21 cellular contexts compared by ENCODE assay signal in the genomic region with DNA sequence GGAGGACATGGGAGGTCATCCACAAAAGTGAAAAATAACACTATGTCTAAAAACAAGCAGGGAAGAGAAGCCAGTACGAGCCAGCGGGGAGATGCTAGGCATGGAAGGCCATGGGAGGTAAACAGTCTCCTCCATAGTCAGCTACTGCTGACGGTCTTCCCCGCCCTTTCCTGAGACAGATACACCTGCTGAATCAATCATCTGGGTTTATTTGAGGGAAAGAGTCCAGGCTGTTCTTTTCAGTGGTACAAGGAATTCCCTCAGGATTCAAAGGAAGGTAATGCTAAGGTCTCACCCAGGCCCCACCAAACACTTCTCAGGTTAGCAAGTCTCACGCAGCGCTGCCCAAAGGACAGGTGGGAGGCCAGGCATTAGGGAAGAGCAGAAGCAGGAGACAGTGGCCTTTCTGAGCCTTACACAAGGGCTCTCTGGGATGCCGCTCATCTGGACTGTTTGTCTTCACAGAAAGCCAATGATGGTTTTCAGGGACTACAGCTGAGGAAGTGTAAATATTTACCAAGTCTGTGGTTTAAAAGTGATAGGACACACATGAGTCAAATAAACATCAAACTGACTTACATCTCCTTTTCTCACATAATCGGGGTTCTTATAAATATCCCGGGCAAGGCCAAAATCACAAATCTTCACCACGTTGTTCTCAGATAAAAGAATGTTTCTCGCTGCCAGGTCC.
DNase-seq lines count a peak whose midpoint lies in the region; ATAC-seq and TF ChIP-seq lines count a peak whose summit lies in the region.
"Had no signal": no experiment of that assay in that cellular context is flagged by ENCODE, and none has a peak within 500 bp of the region (broad histone marks: within the 10 kb centered on the region; RNA-seq: fewer than 3 reads in every experiment).

No MANE protein-coding gene starts in this region.

- intact Hi-C loops in lower lobe of right lung (cut with DNase I): no loop called here

- peak overlapping the region; percentile 3; the same call in 1 of the 2 replicates for H3K4me2 ChIP-seq in BLaER1

- H3K4me1 ChIP-seq in BLaER1 (peaks cover 82% of the 10 kb centered on the region), lower lobe of right lung (peaks cover 18% of the 10 kb centered on the region)

- no peaks in the 10 kb centered on the region for H3K27me3 ChIP-seq in BLaER1
- H3K27me3 ChIP-seq in lower lobe of right lung (ENCODE audit: low read depth): no peaks in the 10 kb centered on the region
- H3K27me3 ChIP-seq: testis had no signal

- H3K9ac ChIP-seq in BLaER1: no peak overlapping the region

- no peak for TF ChIP-seq CTCF in lower lobe of right lung (IDR thresholded peaks at IDR 0.05)

- no peaks in the 10 kb centered on the region for H4K20me1 ChIP-seq in BLaER1

- peaks cover 21% of the 10 kb centered on the region for H3K36me3 ChIP-seq in BLaER1
- no peaks in the 10 kb centered on the region for H3K36me3 ChIP-seq in lower lobe of right lung

- H3K27ac ChIP-seq in BLaER1 (no peak overlapping the region), lower lobe of right lung (no peak overlapping the region)
- H3K27ac ChIP-seq: testis had no signal

- H3K9me3 ChIP-seq in BLaER1 (no peaks in the 10 kb centered on the region), lower lobe of right lung (no peaks in the 10 kb centered on the region)
- H3K9me3 ChIP-seq: testis had no signal

- H3K4me3 ChIP-seq in BLaER1: no peak overlapping the region
- no peak overlapping the region for H3K4me3 ChIP-seq in lower lobe of right lung
- H3K4me3 ChIP-seq: testis had no signal

- DNase-seq in HCEC 1CT (peak; percentile 43), NCI-H510A treated with DMSO at 0.1 percent for 48 hours (lab: John Stamatoyannopoulos, UW) (peak; percentile 81), fibroblast of gingiva (ENCODE audit: low read depth) (peak; percentile 21), Ammon's horn (ENCODE audit: low spot score) (no peak), iPS-NIHi11 (ENCODE audit: low spot score) (no peak), lower lobe of right lung (no peak)
- no peak for DNase-seq in activated T-cell treated with anti-CD3 and anti-CD28 coated beads, Interleukin-2, amount 50 U/mL, for 48 hours
- DNase-seq: ACHN; activated CD4-positive, alpha-beta T cell treated with anti-CD3 and anti-CD28 coated beads, Interleukin-2, amount 50 U/mL, for 1 hour; activated CD8-positive, alpha-beta memory T cell treated with anti-CD3 and anti-CD28 coated beads, Interleukin-2, amount 50 U/mL, for 48 hours; anterior cingulate cortex; CD4-positive, alpha-beta memory T cell; central memory CD4-positive, alpha-beta T cell; DMS79 treated with DMSO at 0.1 percent for 48 hours; H9; KG1; posterior cingulate gyrus; T-helper 17 cell; testis had no signal

- ATAC-seq in lower lobe of right lung: no peak
- ATAC-seq: stimulated activated memory B cell treated with anti-CD40 and anti-IgM and Interleukin-4, amounts not matched to agents 10 μg/mL and 1 μg/mL and 100 μg/mL, for 72 hours; T-helper 17 cell had no signal

Comparison
In these comparisons a context has a peak if more than half of its experiments do, and no peak if none do; other contexts are left out.
1. DNase-seq: peak in HCEC 1CT (single experiment), NCI-H510A treated with DMSO at 0.1 percent for 48 hours (single experiment) and fibroblast of gingiva (single experiment); none in activated T-cell treated with anti-CD3 and anti-CD28 coated beads, Interleukin-2, amount 50 U/mL, for 48 hours (0 of 2), Ammon's horn (single experiment), iPS-NIHi11 (single experiment) and lower lobe of right lung (single experiment).